Comparison of ENCODE assay signal across 8 cellular contexts in the genomic region with DNA sequence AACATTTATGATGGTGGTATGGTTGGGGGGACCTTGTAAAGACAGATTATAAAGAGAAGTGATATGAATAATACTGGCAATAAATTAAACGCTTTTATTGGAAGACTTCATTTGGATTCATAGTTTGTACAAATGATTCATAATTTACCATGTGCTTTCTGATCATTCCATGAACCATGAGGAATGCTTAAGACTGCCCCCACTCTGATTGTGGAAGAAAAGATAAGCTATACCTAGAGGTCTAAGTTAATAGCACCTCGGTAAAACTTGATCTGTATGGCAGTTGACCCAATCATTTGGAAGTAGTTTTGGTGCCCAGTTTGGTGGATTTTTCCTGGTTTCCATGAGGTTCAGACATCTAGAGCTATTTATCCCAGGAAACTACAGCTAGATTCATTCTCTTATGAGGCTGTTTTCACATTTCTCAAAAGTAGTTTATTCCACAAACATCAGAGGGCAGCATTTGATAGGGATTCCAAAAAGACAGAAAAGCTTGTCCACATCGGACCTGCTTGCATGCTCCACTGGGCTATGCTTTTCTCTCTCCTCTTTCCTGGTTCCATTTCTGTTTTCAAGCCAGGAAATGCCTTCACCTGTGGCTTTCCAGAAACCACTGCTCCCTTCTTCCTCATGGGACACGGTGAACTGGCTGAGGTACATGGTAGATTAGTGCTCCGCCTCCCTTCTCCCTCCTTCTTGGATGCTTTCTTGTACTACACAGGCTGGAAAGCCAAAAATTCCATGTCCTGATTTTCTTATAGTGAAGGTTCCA. TPM values are rescaled to one million over a fixed set of nuclear protein-coding genes. Genes with fewer than 3 reads are reported as not detected.
DNase-seq lines count a peak whose midpoint lies in the region; ATAC-seq and TF ChIP-seq lines count a peak whose summit lies in the region.

No MANE protein-coding gene starts in this region.

- H2AFZ ChIP-seq in osteoblast (ENCODE audit: low read length) = peak overlapping the region; percentile 88

- no peaks in the 10 kb centered on the region for H3K36me3 Mint-ChIP-seq in endodermal cell (ENCODE audit: low read depth)
- H3K36me3 Mint-ChIP-seq in stimulated activated effector memory CD8-positive, alpha-beta T cell treated with anti-CD3 and anti-CD28 coated beads, Interleukin-12 subunit alpha, Interleukin-12 subunit beta, amount 100 ng/mL, for 72 hours = no peaks in the 10 kb centered on the region

- 62 to 79% methylated on average over 2 to 5 of the region's 5 CpGs for WGBS in endodermal cell (ENCODE audit: insufficient coverage in 1 of 2, insufficient read length in 1 of 2), 2 experiments

- peaks cover 21% of the 10 kb centered on the region for H3K9me3 Mint-ChIP-seq in endodermal cell
- no peaks in the 10 kb centered on the region for H3K9me3 Mint-ChIP-seq in stimulated activated effector memory CD8-positive, alpha-beta T cell treated with anti-CD3 and anti-CD28 coated beads, Interleukin-12 subunit alpha, Interleukin-12 subunit beta, amount 100 ng/mL, for 72 hours

- DNase-seq in DMS53 treated with DMSO at 0.1 percent for 48 hours (lab: John Stamatoyannopoulos, UW; ENCODE audit: unreplicated experiment) = peak; percentile 14
- DNase-seq in NCI-H2227 (lab: John Stamatoyannopoulos, UW; ENCODE audit: unreplicated experiment) = peak; percentile 41
- peak; percentile 47 for DNase-seq in endodermal cell
- peak; percentile 76 for DNase-seq in osteoblast (ENCODE audit: insufficient read length, low spot score, missing footprints)
- DNase-seq in NCI-H2171 treated with DMSO at 0.1 percent for 48 hours (lab: John Stamatoyannopoulos, UW) = no peak
- DNase-seq in stimulated activated effector memory CD8-positive, alpha-beta T cell treated with anti-CD3 and anti-CD28 coated beads, Interleukin-12 subunit alpha, Interleukin-12 subunit beta, amount 100 ng/mL, for 72 hours (ENCODE audit: low spot score in 2 of 2) = no peak
- no peak for DNase-seq in activated naive CD4-positive, alpha-beta T cell treated with anti-CD3 and anti-CD28 coated beads, Interleukin-2, amount 50 U/mL, for 16 hours

- H3K4me1 Mint-ChIP-seq in endodermal cell = peaks cover 15% of the 10 kb centered on the region
- no peaks in the 10 kb centered on the region for H3K4me1 Mint-ChIP-seq in stimulated activated effector memory CD8-positive, alpha-beta T cell treated with anti-CD3 and anti-CD28 coated beads, Interleukin-12 subunit alpha, Interleukin-12 subunit beta, amount 100 ng/mL, for 72 hours

- H3K4me3 Mint-ChIP-seq in endodermal cell = no peak overlapping the region
- H3K4me3 Mint-ChIP-seq in stimulated activated effector memory CD8-positive, alpha-beta T cell treated with anti-CD3 and anti-CD28 coated beads, Interleukin-12 subunit alpha, Interleukin-12 subunit beta, amount 100 ng/mL, for 72 hours = no peak overlapping the region

- H3K27me3 ChIP-seq in endodermal cell (ENCODE audit: control insufficient read depth, insufficient read depth, low read length, poor library complexity, severe bottlenecking) (peaks cover 58% of the 10 kb centered on the region), osteoblast (ENCODE audit: insufficient read depth, low read length) (no peaks in the 10 kb centered on the region)

- no peaks in the 10 kb centered on the region for H3K4me1 ChIP-seq in endodermal cell (ENCODE audit: control insufficient read depth, insufficient read depth, low read length)
- peaks cover 27% of the 10 kb centered on the region for H3K4me1 ChIP-seq in osteoblast (ENCODE audit: insufficient read depth, low read length)

- no peaks in the 10 kb centered on the region for H3K36me3 ChIP-seq in endodermal cell (ENCODE audit: control insufficient read depth, insufficient read depth, low read length)
- no peaks in the 10 kb centered on the region for H3K36me3 ChIP-seq in osteoblast (ENCODE audit: insufficient read depth, low read length)

- no peaks in the 10 kb centered on the region for H4K20me1 ChIP-seq in osteoblast (ENCODE audit: insufficient read depth, low read length)

- H3K9me3 ChIP-seq in endodermal cell (ENCODE audit: control insufficient read depth, low read length) (no peaks in the 10 kb centered on the region), osteoblast (ENCODE audit: low read depth, low read length) (no peaks in the 10 kb centered on the region)

- H3K27ac ChIP-seq in endodermal cell (ENCODE audit: low read depth, low read length) (no peak overlapping the region), osteoblast (ENCODE audit: low read depth, low read length) (peak overlapping the region; percentile 65)

- TF ChIP-seq CTCF in endodermal cell (conservative IDR thresholded peaks at IDR 0.05) = peak; percentile 64
- peak; percentile 61 for TF ChIP-seq CTCF in osteoblast (IDR thresholded peaks at IDR 0.05; ENCODE audit: extremely low read depth, low read depth, low read length)

- peak overlapping the region; percentile 75 for H3K4me2 ChIP-seq in osteoblast (ENCODE audit: insufficient read depth, low read length)

- H3K79me2 ChIP-seq in osteoblast (ENCODE audit: insufficient read depth, low read length) = no peaks in the 10 kb centered on the region

- H3K4me3 ChIP-seq in endodermal cell (ENCODE audit: low read length) = no peak overlapping the region
- peak overlapping the region; percentile 41 for H3K4me3 ChIP-seq in osteoblast (ENCODE audit: insufficient read depth, low read length)

- no peak overlapping the region for H3K9ac ChIP-seq in endodermal cell (ENCODE audit: extremely low read depth, low read length, poor library complexity, severe bottlenecking)

- peaks cover 60% of the 10 kb centered on the region for H3K27me3 Mint-ChIP-seq in endodermal cell (ENCODE audit: insufficient read depth)

- ATAC-seq in stimulated activated effector memory CD8-positive, alpha-beta T cell treated with anti-CD3 and anti-CD28 coated beads, Interleukin-12 subunit alpha, Interleukin-12 subunit beta, amount 100 ng/mL, for 72 hours = no peak
- ATAC-seq in HG02973 (IDR thresholded peaks at IDR 0.05; ENCODE audit: unreplicated experiment) = no peak

- no peak overlapping the region for H3K27ac Mint-ChIP-seq in endodermal cell
- no peak overlapping the region for H3K27ac Mint-ChIP-seq in stimulated activated effector memory CD8-positive, alpha-beta T cell treated with anti-CD3 and anti-CD28 coated beads, Interleukin-12 subunit alpha, Interleukin-12 subunit beta, amount 100 ng/mL, for 72 hours

RNA-seq across cellular contexts. Expression of gene TFAM, which starts 29.2 kb away (rescaled TPM):
- total RNA-seq in endodermal cell = 10 to 100 TPM; 68.6 to 72.9 TPM
- 39.5 TPM for polyA plus RNA-seq in endodermal cell (2013, experiment 1 of 2)
- 43.1 TPM for polyA plus RNA-seq in endodermal cell (2013, experiment 2 of 2)
- total RNA-seq in osteoblast = 18.8 and 19.7 TPM in 2 replicates

Comparison
In these comparisons a context has a peak if more than half of its experiments do, and no peak if none do; other contexts are left out.
1. DNase-seq: peak in DMS53 treated with DMSO at 0.1 percent for 48 hours (single experiment), NCI-H2227 (single experiment), endodermal cell (single experiment) and osteoblast (single experiment); none in NCI-H2171 treated with DMSO at 0.1 percent for 48 hours (single experiment), stimulated activated effector memory CD8-positive, alpha-beta T cell treated with anti-CD3 and anti-CD28 coated beads, Interleukin-12 subunit alpha, Interleukin-12 subunit beta, amount 100 ng/mL, for 72 hours (0 of 2) and activated naive CD4-positive, alpha-beta T cell treated with anti-CD3 and anti-CD28 coated beads, Interleukin-2, amount 50 U/mL, for 16 hours (single experiment).